In the genomic region with DNA sequence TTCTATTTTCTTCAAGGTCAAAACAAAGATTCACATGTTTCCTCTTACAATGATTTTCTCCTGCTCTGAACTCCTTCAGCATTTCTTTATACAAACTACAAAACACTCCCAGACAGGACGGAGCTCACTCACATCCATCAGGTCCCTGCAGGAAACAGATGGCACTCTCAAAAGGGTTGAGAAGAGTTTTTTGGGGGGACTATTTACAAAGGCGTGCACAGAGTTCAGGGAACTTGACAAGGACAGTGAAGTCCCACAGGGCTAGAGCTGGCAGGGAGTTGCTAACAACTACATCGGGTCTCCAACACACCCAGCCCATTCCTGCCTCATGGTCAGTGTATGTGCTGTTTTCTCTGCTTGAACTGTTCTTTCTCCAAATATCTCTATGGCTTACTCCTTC, we compare ENCODE assay signal across 16 cellular contexts. TPM values are rescaled to one million over a fixed set of nuclear protein-coding genes. Genes with fewer than 3 reads are reported as not detected.
A peak's percentile ranks its signal among the peaks of the same experiment; 100 is the strongest.
DNase-seq lines count a peak whose midpoint lies in the region; ATAC-seq and TF ChIP-seq lines count a peak whose summit lies in the region.
"Had no signal": no experiment of that assay in that cellular context is flagged by ENCODE, and none has a peak within 500 bp of the region (broad histone marks: within the 10 kb centered on the region; RNA-seq: fewer than 3 reads in every experiment).

No MANE protein-coding gene starts in this region.

- no peak overlapping the region for H4K8ac ChIP-seq in trophoblast cell (ENCODE audit: low read depth, low read length)

- H3K79me1 ChIP-seq in trophoblast cell (ENCODE audit: low read length): no peaks in the 10 kb centered on the region

- H3K9ac ChIP-seq in Loucy (ENCODE audit: low read depth, low read length, poor library complexity, severe bottlenecking) (no peak overlapping the region), trophoblast cell (ENCODE audit: low read length) (peak overlapping the region; percentile 46)

- H3K79me2 ChIP-seq in Loucy (ENCODE audit: insufficient read depth, low read length): no peaks in the 10 kb centered on the region
- H3K79me2 ChIP-seq in trophoblast cell (ENCODE audit: control insufficient read depth, insufficient read depth, low read length, poor library complexity): no peaks in the 10 kb centered on the region

- H3K9me2 ChIP-seq in Loucy (replicated peaks; ENCODE audit: low read depth, low read length): no peaks in the 10 kb centered on the region

- H3K4ac ChIP-seq in trophoblast cell (ENCODE audit: low read depth, low read length): no peak overlapping the region

- H3K4me1 ChIP-seq in Loucy (ENCODE audit: insufficient read depth, low read length, poor library complexity, severe bottlenecking): no peaks in the 10 kb centered on the region
- no peaks in the 10 kb centered on the region for H3K4me1 ChIP-seq in trophoblast cell (ENCODE audit: control insufficient read depth in 1 of 2, insufficient read depth in 2 of 2, low read length in 2 of 2)
- H3K4me1 ChIP-seq: Caco-2 had no signal

- WGBS in trophoblast cell (ENCODE audit: extremely low coverage, insufficient coverage, insufficient read length): no CpG with 5 or more reads among the region's 3 CpGs

- no peak overlapping the region for H3K27ac ChIP-seq in trophoblast cell (ENCODE audit: low read depth, low read length)
- H3K27ac ChIP-seq: C4-2B had no signal

- no peaks in the 10 kb centered on the region for H3K36me3 ChIP-seq in Loucy (ENCODE audit: insufficient read depth, low read length)
- H3K36me3 ChIP-seq in trophoblast cell (ENCODE audit: control insufficient read depth in 1 of 2, insufficient read depth in 2 of 2, low read length in 2 of 2): no peaks in the 10 kb centered on the region

- no peak for TF ChIP-seq CTCF in Loucy (conservative IDR thresholded peaks at IDR 0.05; ENCODE audit: low read length)
- TF ChIP-seq CTCF in glutamatergic neuron (IDR thresholded peaks at IDR 0.05; ENCODE audit: partially characterized antibody, unreplicated experiment): no peak

- no peak overlapping the region for H3K4me3 Mint-ChIP-seq in glutamatergic neuron (ENCODE audit: unreplicated experiment)
- H3K4me3 Mint-ChIP-seq in T-helper 2 cell treated with Interferon-gamma antibody and Interleukin-4, amounts not matched to agents 5 μg/mL and 100 μg/mL, for 36 hours: no peak overlapping the region
- H3K4me3 Mint-ChIP-seq: CD4-positive, alpha-beta T cell; HFFc6 had no signal

- H3K18ac ChIP-seq in trophoblast cell (ENCODE audit: low read length): no peak overlapping the region

- no peak for ATAC-seq in GM18498 (IDR thresholded peaks at IDR 0.05; ENCODE audit: unreplicated experiment)
- ATAC-seq: HCT116 had no signal

- H4K12ac ChIP-seq in trophoblast cell (ENCODE audit: low read depth, low read length): no peak overlapping the region

- H3K27me3 ChIP-seq in Loucy (ENCODE audit: insufficient read depth, low read length, poor library complexity, severe bottlenecking) (no peaks in the 10 kb centered on the region), trophoblast cell (ENCODE audit: insufficient read depth, low read length) (no peaks in the 10 kb centered on the region)

- peaks cover 19% of the 10 kb centered on the region for H3K4me1 Mint-ChIP-seq in glutamatergic neuron (ENCODE audit: low read depth, unreplicated experiment)
- no peaks in the 10 kb centered on the region for H3K4me1 Mint-ChIP-seq in T-helper 2 cell treated with Interferon-gamma antibody and Interleukin-4, amounts not matched to agents 5 μg/mL and 100 μg/mL, for 36 hours (ENCODE audit: low read depth)

- no peak overlapping the region for H3K4me2 ChIP-seq in Loucy (ENCODE audit: low read depth, low read length, poor library complexity, severe bottlenecking)
- no peak overlapping the region for H3K4me2 ChIP-seq in trophoblast cell (ENCODE audit: low read length)

- H3K4me3 ChIP-seq in Loucy (ENCODE audit: low read length, poor library complexity, severe bottlenecking) (no peak overlapping the region), trophoblast cell (ENCODE audit: low read depth, low read length) (no peak overlapping the region)

- H2BK120ac ChIP-seq in trophoblast cell (ENCODE audit: insufficient read depth, low read length, poor library complexity): no peak overlapping the region

- H3K27me3 Mint-ChIP-seq in glutamatergic neuron (ENCODE audit: unreplicated experiment): peaks cover 2% of the 10 kb centered on the region
- H3K27me3 Mint-ChIP-seq in T-helper 2 cell treated with Interferon-gamma antibody and Interleukin-4, amounts not matched to agents 5 μg/mL and 100 μg/mL, for 36 hours (ENCODE audit: low read depth): peaks cover 8% of the 10 kb centered on the region
- H3K27me3 Mint-ChIP-seq: CD4-positive, alpha-beta T cell had no signal

- no peaks in the 10 kb centered on the region for H3F3A ChIP-seq in Loucy (ENCODE audit: low read depth)

- no peaks in the 10 kb centered on the region for H3K36me3 Mint-ChIP-seq in glutamatergic neuron (ENCODE audit: unreplicated experiment)
- no peaks in the 10 kb centered on the region for H3K36me3 Mint-ChIP-seq in T-helper 2 cell treated with Interferon-gamma antibody and Interleukin-4, amounts not matched to agents 5 μg/mL and 100 μg/mL, for 36 hours (ENCODE audit: low read depth)

- H4K20me1 ChIP-seq in Loucy (ENCODE audit: insufficient read depth, low read length, poor library complexity, severe bottlenecking): no peaks in the 10 kb centered on the region

- no peak overlapping the region for H4K91ac ChIP-seq in trophoblast cell (ENCODE audit: low read depth, low read length)

- peaks cover 6% of the 10 kb centered on the region for H3K9me3 Mint-ChIP-seq in glutamatergic neuron (ENCODE audit: unreplicated experiment)
- H3K9me3 Mint-ChIP-seq in T-helper 2 cell treated with Interferon-gamma antibody and Interleukin-4, amounts not matched to agents 5 μg/mL and 100 μg/mL, for 36 hours: no peaks in the 10 kb centered on the region
- H3K9me3 Mint-ChIP-seq: CD4-positive, alpha-beta T cell; HFFc6 had no signal

- H2AFZ ChIP-seq in Loucy (ENCODE audit: low read length) (peak overlapping the region; percentile 33; the same call in 1 of the 2 replicates), trophoblast cell (ENCODE audit: insufficient read depth, low read length, poor library complexity) (no peak overlapping the region)

- no peak overlapping the region for H3K14ac ChIP-seq in trophoblast cell (ENCODE audit: low read length)

- no peak overlapping the region for H3K23ac ChIP-seq in trophoblast cell (ENCODE audit: low read length)

- H2BK5ac ChIP-seq in trophoblast cell (ENCODE audit: low read depth, low read length, poor library complexity): no peak overlapping the region

- DNase-seq in NCI-H69 (lab: John Stamatoyannopoulos, UW) (peak; percentile 12), glutamatergic neuron (no peak), trophoblast cell (no peak)
- no peak for DNase-seq in T-helper 2 cell treated with Interferon-gamma antibody and Interleukin-4, amounts not matched to agents 5 μg/mL and 100 μg/mL, for 36 hours (ENCODE audit: low spot score)
- DNase-seq: ACHN; Caco-2; CD4-positive, alpha-beta T cell; DMS79 treated with DMSO at 0.1 percent for 48 hours; GF-D8; GOT3; H7; HFFc6 had no signal

- H3K9me3 ChIP-seq in Loucy (ENCODE audit: insufficient read depth, low read depth, low read length) (no peaks in the 10 kb centered on the region), trophoblast cell (ENCODE audit: insufficient read depth, low read depth, low read length) (no peaks in the 10 kb centered on the region)
- H3K9me3 ChIP-seq: Caco-2 had no signal

- peak overlapping the region; percentile 81 for H3K27ac Mint-ChIP-seq in glutamatergic neuron (ENCODE audit: unreplicated experiment)
- no peak overlapping the region for H3K27ac Mint-ChIP-seq in T-helper 2 cell treated with Interferon-gamma antibody and Interleukin-4, amounts not matched to agents 5 μg/mL and 100 μg/mL, for 36 hours
- H3K27ac Mint-ChIP-seq: CD4-positive, alpha-beta T cell; HFFc6 had no signal

- no peak overlapping the region for H2BK12ac ChIP-seq in trophoblast cell (ENCODE audit: low read length)

- H2AK5ac ChIP-seq in trophoblast cell (ENCODE audit: low read length): no peak overlapping the region

RNA-seq across cellular contexts. Expression of gene YAE1, which starts 24.7 kb away (rescaled TPM):
- 43.6 TPM for total RNA-seq in glutamatergic neuron (ENCODE audit: unreplicated experiment)
- polyA plus RNA-seq in trophoblast cell (2013): 15.9 and 16.0 TPM in 2 replicates
